Comparison of ENCODE assay signal across 10 cellular contexts in the genomic region with DNA sequence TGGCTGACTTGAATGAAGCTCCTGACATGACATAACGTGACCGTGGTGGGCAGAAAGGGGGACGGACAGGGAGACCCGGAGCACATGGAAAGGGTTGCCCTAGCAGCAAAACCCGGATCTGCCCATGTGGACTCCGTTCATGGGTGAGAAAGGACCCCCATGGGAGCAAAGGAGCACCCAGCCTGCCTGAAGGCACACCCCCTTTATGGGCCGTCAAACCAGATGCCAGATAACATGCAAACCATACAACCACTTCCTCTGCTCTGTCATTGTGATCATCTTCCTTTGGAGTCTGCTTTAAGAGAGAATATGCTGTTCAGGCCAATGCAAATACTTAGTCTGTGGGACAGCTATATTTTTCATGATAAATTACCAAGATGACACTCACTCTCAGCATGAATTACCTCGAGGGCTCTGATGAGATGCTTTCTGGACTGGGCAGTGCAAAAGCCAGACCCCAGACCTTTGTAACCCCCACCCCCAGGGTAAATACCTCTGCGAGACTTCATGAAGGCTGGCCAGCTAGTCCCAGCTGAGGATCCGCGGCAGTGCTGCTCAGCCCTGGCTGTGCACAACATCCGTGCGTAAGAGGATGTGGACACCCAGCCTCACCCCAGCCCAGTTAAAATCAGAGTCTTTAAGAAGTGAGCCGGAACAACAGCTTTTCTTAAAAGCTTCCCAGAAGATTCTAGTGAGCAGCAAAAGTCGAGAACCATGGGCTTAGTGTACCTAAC.
A peak's percentile ranks its signal among the peaks of the same experiment; 100 is the strongest.
DNase-seq lines count a peak whose midpoint lies in the region; ATAC-seq and TF ChIP-seq lines count a peak whose summit lies in the region.
"Had no signal": no experiment of that assay in that cellular context is flagged by ENCODE, and none has a peak within 500 bp of the region (broad histone marks: within the 10 kb centered on the region; RNA-seq: fewer than 3 reads in every experiment).

No MANE protein-coding gene starts in this region.

- H3K36me3 Mint-ChIP-seq in effector memory CD8-positive, alpha-beta T cell (ENCODE audit: insufficient read depth), result no peaks in the 10 kb centered on the region
- no peaks in the 10 kb centered on the region for H3K36me3 Mint-ChIP-seq in neural progenitor cell

- intact Hi-C loops in colonic mucosa (cut with DNase I) (no loop called here), mammary epithelial cell (cut with micrococcal nuclease) (no loop called here)

- DNase-seq in GM06990 (ENCODE audit: extremely low read depth, insufficient read length) (peak; percentile 43), caudate nucleus (lab: John Stamatoyannopoulos, UW) (no peak), colonic mucosa (no peak), neural progenitor cell (ENCODE audit: low spot score) (no peak), mammary epithelial cell (no peak)
- peak; percentile 4 to 17 (median 4) for DNase-seq in effector memory CD8-positive, alpha-beta T cell

- H3K79me2 ChIP-seq in Loucy (ENCODE audit: insufficient read depth, low read length) (no peaks in the 10 kb centered on the region), neural progenitor cell (ENCODE audit: low read depth) (no peaks in the 10 kb centered on the region), mammary epithelial cell (ENCODE audit: insufficient read depth, low read length) (no peaks in the 10 kb centered on the region)

- peak; percentile 72 for ATAC-seq in GM19467 (IDR thresholded peaks at IDR 0.05; ENCODE audit: unreplicated experiment)
- ATAC-seq in effector memory CD8-positive, alpha-beta T cell (replicated peaks), result peak; percentile 89

- no TSS peak for BruUV-seq in mammary epithelial cell (replicated peaks; lab: Mats Ljungman, UMichigan)

- H3K4me2 ChIP-seq in Loucy (ENCODE audit: low read depth, low read length, poor library complexity, severe bottlenecking), result peak overlapping the region; percentile 30
- H3K4me2 ChIP-seq in neural progenitor cell, result no peak overlapping the region
- no peak overlapping the region for H3K4me2 ChIP-seq in mammary epithelial cell (ENCODE audit: insufficient read depth, low read depth, low read length)

- H2AFZ ChIP-seq in Loucy (ENCODE audit: low read length) (no peak overlapping the region), neural progenitor cell (replicated peaks) (no peak overlapping the region), mammary epithelial cell (ENCODE audit: low read depth, low read length) (no peak overlapping the region)

- H3K4me1 ChIP-seq in Loucy (ENCODE audit: insufficient read depth, low read length, poor library complexity, severe bottlenecking), result peaks cover 14% of the 10 kb centered on the region
- no peaks in the 10 kb centered on the region for H3K4me1 ChIP-seq in colonic mucosa
- H3K4me1 ChIP-seq in neural progenitor cell, result no peaks in the 10 kb centered on the region
- H3K4me1 ChIP-seq in mammary epithelial cell (ENCODE audit: insufficient read depth, low read length), result peaks cover 8% of the 10 kb centered on the region

- H3K27ac ChIP-seq in caudate nucleus (ENCODE audit: low read depth, low read length) (no peak overlapping the region), colonic mucosa (no peak overlapping the region), neural progenitor cell (no peak overlapping the region), mammary epithelial cell (ENCODE audit: insufficient read depth, low read depth, low read length) (no peak overlapping the region)

- no peaks in the 10 kb centered on the region for H3F3A ChIP-seq in Loucy (ENCODE audit: low read depth)
- no peaks in the 10 kb centered on the region for H3F3A ChIP-seq in neural progenitor cell (ENCODE audit: low read depth)

- no peaks in the 10 kb centered on the region for H3K9me3 Mint-ChIP-seq in effector memory CD8-positive, alpha-beta T cell
- no peaks in the 10 kb centered on the region for H3K9me3 Mint-ChIP-seq in neural progenitor cell

- H3K36me3 ChIP-seq in GM06990 (ENCODE audit: control insufficient read depth, insufficient read depth, low read length) (no peaks in the 10 kb centered on the region), Loucy (ENCODE audit: insufficient read depth, low read length) (no peaks in the 10 kb centered on the region), colonic mucosa (no peaks in the 10 kb centered on the region), neural progenitor cell (no peaks in the 10 kb centered on the region), mammary epithelial cell (ENCODE audit: insufficient read depth, low read length) (no peaks in the 10 kb centered on the region)

- H3K9me3 ChIP-seq in Loucy (ENCODE audit: insufficient read depth, low read depth, low read length) (no peaks in the 10 kb centered on the region), colonic mucosa (no peaks in the 10 kb centered on the region), neural progenitor cell (ENCODE audit: low read depth) (no peaks in the 10 kb centered on the region), mammary epithelial cell (replicated peaks; ENCODE audit: insufficient read depth, low read length) (no peaks in the 10 kb centered on the region)

- H3K27ac Mint-ChIP-seq in effector memory CD8-positive, alpha-beta T cell, result peak overlapping the region in 1 of 2 donors; percentile 80
- no peak overlapping the region for H3K27ac Mint-ChIP-seq in neural progenitor cell

- dilution Hi-C loops in mammary epithelial cell (cut with HindIII; ENCODE audit: low sequenced_read_pairs), result no loop called here

- H3K9me2 ChIP-seq in Loucy (replicated peaks; ENCODE audit: low read depth, low read length), result no peaks in the 10 kb centered on the region

- no peaks in the 10 kb centered on the region for H4K20me1 ChIP-seq in Loucy (ENCODE audit: insufficient read depth, low read length, poor library complexity, severe bottlenecking)
- H4K20me1 ChIP-seq in neural progenitor cell (ENCODE audit: low read depth), result no peaks in the 10 kb centered on the region
- no peaks in the 10 kb centered on the region for H4K20me1 ChIP-seq in mammary epithelial cell (ENCODE audit: insufficient read depth, low read length)

- H3K27me3 Mint-ChIP-seq in effector memory CD8-positive, alpha-beta T cell, result peaks cover 0 to 11% of the 10 kb centered on the region in 2 donors
- peaks cover 3% of the 10 kb centered on the region for H3K27me3 Mint-ChIP-seq in neural progenitor cell (ENCODE audit: insufficient read depth, low read depth)

- CTCF ChIA-PET in mammary epithelial cell (lab: Charles Lee; ENCODE audit: low non-redundant PET), result no interaction called here

- H3K27me3 ChIP-seq in GM06990 (replicated peaks; ENCODE audit: control insufficient read depth, insufficient read depth, low read length), result no peaks in the 10 kb centered on the region
- H3K27me3 ChIP-seq in Loucy (ENCODE audit: insufficient read depth, low read length, poor library complexity, severe bottlenecking), result no peaks in the 10 kb centered on the region
- H3K27me3 ChIP-seq in colonic mucosa, result no peaks in the 10 kb centered on the region
- H3K27me3 ChIP-seq in neural progenitor cell, result no peaks in the 10 kb centered on the region
- no peaks in the 10 kb centered on the region for H3K27me3 ChIP-seq in mammary epithelial cell (ENCODE audit: insufficient read depth, low read length)

- H3K4me1 Mint-ChIP-seq in effector memory CD8-positive, alpha-beta T cell (ENCODE audit: low read depth in 2 of 2), result peaks cover 5 to 7% of the 10 kb centered on the region in 2 donors
- H3K4me1 Mint-ChIP-seq in neural progenitor cell, result peaks cover 7% of the 10 kb centered on the region

- H3K9ac ChIP-seq in Loucy (ENCODE audit: low read depth, low read length, poor library complexity, severe bottlenecking), result no peak overlapping the region
- H3K9ac ChIP-seq in colonic mucosa (ENCODE audit: low read depth in 2 of 2, low read length in 2 of 2), result no peak overlapping the region
- no peak overlapping the region for H3K9ac ChIP-seq in neural progenitor cell
- no peak overlapping the region for H3K9ac ChIP-seq in mammary epithelial cell (ENCODE audit: insufficient read depth, low read length)

- in situ Hi-C loops in mammary epithelial cell (cut with MboI; ENCODE audit: low sequenced_read_pairs in 2 of 2), result no loop called here

- H3K4me3 Mint-ChIP-seq in effector memory CD8-positive, alpha-beta T cell, result peak overlapping the region in 1 of 2 donors; percentile 43
- no peak overlapping the region for H3K4me3 Mint-ChIP-seq in neural progenitor cell

- 76% methylated on average over 15 of the region's 15 CpGs for WGBS in mammary epithelial cell (ENCODE audit: low coverage, missing lambda C conversion rate)

- H3K4me3 ChIP-seq in GM06990 (replicated peaks; ENCODE audit: low read depth, low read length) (no peak overlapping the region; the same call in 1 of the 2 replicates), Loucy (ENCODE audit: low read length, poor library complexity, severe bottlenecking) (no peak overlapping the region), colonic mucosa (no peak overlapping the region), neural progenitor cell (no peak overlapping the region), mammary epithelial cell (replicated peaks in 1 of 3; ENCODE audit: insufficient read depth in 1 of 3, low read depth in 2 of 3, low read length in 3 of 3) (no peak overlapping the region)
- H3K4me3 ChIP-seq: lung, skin epidermis had no signal

- TF ChIP-seq CTCF in GM06990 (IDR thresholded peaks at IDR 0.05; ENCODE audit: insufficient read depth, low read length, poor library complexity, severe bottlenecking) (no peak), Loucy (conservative IDR thresholded peaks at IDR 0.05; ENCODE audit: low read length) (no peak), colonic mucosa (IDR thresholded peaks at IDR 0.05) (no peak), neural progenitor cell (IDR thresholded peaks at IDR 0.05) (no peak), mammary epithelial cell (conservative IDR thresholded peaks at IDR 0.05 in 1 of 2, IDR thresholded peaks at IDR 0.05 in 1 of 2; ENCODE audit: extremely low read depth in 1 of 2, insufficient read depth in 1 of 2, low read depth in 1 of 2, low read length in 2 of 2) (no peak)

Comparison
In these comparisons a context has a peak if more than half of its experiments do, and no peak if none do; other contexts are left out.
1. DNase-seq: peak in GM06990 (single experiment) and effector memory CD8-positive, alpha-beta T cell (3 of 3); none in caudate nucleus (0 of 61), colonic mucosa (single experiment), neural progenitor cell (single experiment) and mammary epithelial cell (single experiment).